In the genomic region with DNA sequence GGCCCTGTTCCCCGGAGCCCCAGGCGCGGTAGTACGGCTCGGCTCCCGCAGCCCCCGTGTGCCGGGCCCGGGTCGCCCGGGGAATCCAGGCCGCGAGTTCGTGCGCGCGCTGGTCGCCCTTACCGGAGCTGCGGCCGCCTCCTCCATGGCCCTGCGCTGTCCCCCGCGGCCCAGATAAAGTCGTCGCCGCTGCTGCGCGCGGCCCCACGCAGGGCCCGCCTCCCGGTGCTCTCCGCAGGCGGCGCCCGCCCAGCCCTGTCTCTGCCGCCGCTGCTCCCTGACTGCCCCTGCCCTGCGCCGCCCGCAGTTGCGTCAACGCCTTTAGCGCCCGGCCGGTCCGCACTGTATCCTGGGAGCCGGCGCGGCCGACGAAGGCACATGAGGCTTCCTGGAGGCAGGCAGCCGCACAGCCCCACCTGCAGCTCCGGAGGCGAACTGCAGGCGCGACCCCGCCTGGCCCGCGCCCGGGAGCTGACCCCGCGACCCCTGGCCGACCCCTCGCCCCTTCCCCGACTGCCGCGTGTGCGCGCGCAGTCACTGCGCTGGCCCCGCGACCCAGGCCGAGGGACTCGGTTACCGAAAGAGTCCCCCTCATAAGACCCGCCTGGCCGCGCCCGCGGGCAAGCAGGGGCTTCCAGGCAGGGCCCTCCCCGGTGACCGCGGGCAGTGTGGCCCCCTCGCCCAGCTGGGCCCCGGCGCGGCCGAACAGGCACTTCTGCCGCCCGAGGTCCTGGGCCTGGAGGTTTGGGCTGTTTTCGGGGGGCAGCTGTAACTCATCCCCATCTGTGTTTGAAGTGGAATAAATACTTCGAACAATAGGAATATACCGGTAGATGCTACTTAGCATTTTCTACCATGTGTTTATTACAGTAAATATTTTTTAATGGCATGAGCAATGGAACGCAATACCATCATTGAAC, we compare ENCODE assay signal across 1 cellular context.
TF ChIP-seq lines count a peak whose summit lies in the region.

No MANE protein-coding gene starts in this region.

TF ChIP-seq in HepG2, 621 proteins besides CTCF, POLR2A, EP300 and RAD21 (continued from another document):
- peak; percentile 30; the same call in 1 of the 2 replicates for TF ChIP-seq ZNF780A (CRISPR knock-in tag; IDR thresholded peaks at IDR 0.05)
- TF ChIP-seq ZNF550 (CRISPR knock-in tag; IDR thresholded peaks at IDR 0.05; ENCODE audit: borderline replicate concordance): peak; percentile 71; the same call in 1 of the 2 replicates
- TF ChIP-seq, protein P1, sequence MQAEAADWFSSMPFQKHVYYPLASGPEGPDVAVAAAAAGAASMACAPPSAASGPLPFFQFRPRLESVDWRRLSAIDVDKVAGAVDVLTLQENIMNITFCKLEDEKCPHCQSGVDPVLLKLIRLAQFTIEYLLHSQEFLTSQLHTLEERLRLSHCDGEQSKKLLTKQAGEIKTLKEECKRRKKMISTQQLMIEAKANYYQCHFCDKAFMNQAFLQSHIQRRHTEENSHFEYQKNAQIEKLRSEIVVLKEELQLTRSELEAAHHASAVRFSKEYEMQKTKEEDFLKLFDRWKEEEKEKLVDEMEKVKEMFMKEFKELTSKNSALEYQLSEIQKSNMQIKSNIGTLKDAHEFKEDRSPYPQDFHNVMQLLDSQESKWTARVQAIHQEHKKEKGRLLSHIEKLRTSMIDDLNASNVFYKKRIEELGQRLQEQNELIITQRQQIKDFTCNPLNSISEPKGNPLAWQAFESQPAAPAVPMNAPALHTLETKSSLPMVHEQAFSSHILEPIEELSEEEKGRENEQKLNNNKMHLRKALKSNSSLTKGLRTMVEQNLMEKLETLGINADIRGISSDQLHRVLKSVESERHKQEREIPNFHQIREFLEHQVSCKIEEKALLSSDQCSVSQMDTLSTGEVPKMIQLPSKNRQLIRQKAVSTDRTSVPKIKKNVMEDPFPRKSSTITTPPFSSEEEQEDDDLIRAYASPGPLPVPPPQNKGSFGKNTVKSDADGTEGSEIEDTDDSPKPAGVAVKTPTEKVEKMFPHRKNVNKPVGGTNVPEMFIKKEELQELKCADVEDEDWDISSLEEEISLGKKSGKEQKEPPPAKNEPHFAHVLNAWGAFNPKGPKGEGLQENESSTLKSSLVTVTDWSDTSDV (CRISPR knock-in tag; IDR thresholded peaks at IDR 0.05): no peak
- TF ChIP-seq, protein P2, sequence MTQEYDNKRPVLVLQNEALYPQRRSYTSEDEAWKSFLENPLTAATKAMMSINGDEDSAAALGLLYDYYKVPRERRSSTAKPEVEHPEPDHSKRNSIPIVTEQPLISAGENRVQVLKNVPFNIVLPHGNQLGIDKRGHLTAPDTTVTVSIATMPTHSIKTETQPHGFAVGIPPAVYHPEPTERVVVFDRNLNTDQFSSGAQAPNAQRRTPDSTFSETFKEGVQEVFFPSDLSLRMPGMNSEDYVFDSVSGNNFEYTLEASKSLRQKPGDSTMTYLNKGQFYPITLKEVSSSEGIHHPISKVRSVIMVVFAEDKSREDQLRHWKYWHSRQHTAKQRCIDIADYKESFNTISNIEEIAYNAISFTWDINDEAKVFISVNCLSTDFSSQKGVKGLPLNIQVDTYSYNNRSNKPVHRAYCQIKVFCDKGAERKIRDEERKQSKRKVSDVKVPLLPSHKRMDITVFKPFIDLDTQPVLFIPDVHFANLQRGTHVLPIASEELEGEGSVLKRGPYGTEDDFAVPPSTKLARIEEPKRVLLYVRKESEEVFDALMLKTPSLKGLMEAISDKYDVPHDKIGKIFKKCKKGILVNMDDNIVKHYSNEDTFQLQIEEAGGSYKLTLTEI (CRISPR knock-in tag; conservative IDR thresholded peaks at IDR 0.05): no peak
- 0 out of 2 replicates have a peak, but pooled peaks have one; percentile 16 for TF ChIP-seq GATA4 (IDR thresholded peaks at IDR 0.05; ENCODE audit: borderline replicate concordance, low read depth)
- TF ChIP-seq FOXC1 (CRISPR knock-in tag; IDR thresholded peaks at IDR 0.05; ENCODE audit: borderline replicate concordance): peak; percentile 89
- peak; percentile 46; the same call in 1 of the 2 replicates for TF ChIP-seq HNF4G (IDR thresholded peaks at IDR 0.05; ENCODE audit: borderline replicate concordance, low read depth, low read length)
- TF ChIP-seq HNF4G (CRISPR knock-in tag; IDR thresholded peaks at IDR 0.05; ENCODE audit: borderline replicate concordance, low read depth): no peak
- no peak for TF ChIP-seq HMG20B (CRISPR knock-in tag; conservative IDR thresholded peaks at IDR 0.05)
- TF ChIP-seq ZNF207 (IDR thresholded peaks at IDR 0.05; ENCODE audit: borderline replicate concordance): no peak
- TF ChIP-seq ZSCAN29 (CRISPR knock-in tag; conservative IDR thresholded peaks at IDR 0.05): peak; percentile 49; the same call in 1 of the 2 replicates
- no peak for TF ChIP-seq ZNF10 (CRISPR knock-in tag; IDR thresholded peaks at IDR 0.05; ENCODE audit: borderline replicate concordance, low read depth)
- peak; percentile 83; the same call in 1 of the 2 replicates for TF ChIP-seq IKZF5 (CRISPR knock-in tag; IDR thresholded peaks at IDR 0.05)
- TF ChIP-seq, protein P3, sequence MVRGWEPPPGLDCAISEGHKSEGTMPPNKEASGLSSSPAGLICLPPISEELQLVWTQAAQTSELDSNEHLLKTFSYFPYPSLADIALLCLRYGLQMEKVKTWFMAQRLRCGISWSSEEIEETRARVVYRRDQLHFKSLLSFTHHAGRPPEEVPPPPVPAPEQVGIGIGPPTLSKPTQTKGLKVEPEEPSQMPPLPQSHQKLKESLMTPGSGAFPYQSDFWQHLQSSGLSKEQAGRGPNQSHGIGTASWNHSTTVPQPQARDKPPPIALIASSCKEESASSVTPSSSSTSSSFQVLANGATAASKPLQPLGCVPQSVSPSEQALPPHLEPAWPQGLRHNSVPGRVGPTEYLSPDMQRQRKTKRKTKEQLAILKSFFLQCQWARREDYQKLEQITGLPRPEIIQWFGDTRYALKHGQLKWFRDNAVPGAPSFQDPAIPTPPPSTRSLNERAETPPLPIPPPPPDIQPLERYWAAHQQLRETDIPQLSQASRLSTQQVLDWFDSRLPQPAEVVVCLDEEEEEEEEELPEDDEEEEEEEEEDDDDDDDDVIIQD (CRISPR knock-in tag; IDR thresholded peaks at IDR 0.05; ENCODE audit: low read depth): peak; percentile 74; the same call in 1 of the 2 replicates
TF ChIP-seq in HepG2: peak in this region for 301.
